Comparison of ENCODE assay signal across 15 cellular contexts in the genomic region with DNA sequence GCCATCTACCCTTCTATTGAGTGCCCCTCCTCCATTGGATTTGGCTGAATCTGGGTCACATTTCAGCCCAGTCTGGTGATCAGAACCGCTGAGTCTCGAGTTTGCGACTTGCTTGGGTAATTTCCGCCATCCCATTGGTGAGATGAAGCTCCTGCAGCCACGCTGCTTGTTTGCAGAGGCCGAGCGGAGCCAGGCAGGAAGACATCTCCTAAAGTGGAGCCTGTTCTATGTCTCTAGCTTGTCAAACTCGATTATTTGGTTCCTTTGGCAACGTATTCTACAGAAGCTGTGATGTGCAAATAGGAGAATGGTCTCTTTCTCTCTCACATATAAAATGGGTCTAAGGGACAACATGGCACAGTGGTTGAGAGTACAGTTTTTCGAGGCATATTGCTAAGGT.
"Had no signal": no experiment of that assay in that cellular context is flagged by ENCODE, and none has a peak within 500 bp of the region (broad histone marks: within the 10 kb centered on the region; RNA-seq: fewer than 3 reads in every experiment).

No MANE protein-coding gene starts in this region.

- DNase-seq: activated CD4-positive, alpha-beta T cell treated with anti-CD3 and anti-CD28 coated beads, Interleukin-2, amount 50 U/mL, for 4 hours; activated effector memory CD4-positive, alpha-beta T cell treated with anti-CD3 and anti-CD28 coated beads, Interleukin-2, amount 50 U/mL, for 16 hours; activated naive CD4-positive, alpha-beta T cell treated with anti-CD3 and anti-CD28 coated beads, Interleukin-2, amount 50 U/mL, for 16 hours; activated T-cell treated with anti-CD3 and anti-CD28 coated beads, Interleukin-2, amount 50 U/mL, for 72 hours; aorta; brain microvascular endothelial cell; central memory CD4-positive, alpha-beta T cell; dorsolateral prefrontal cortex; left cardiac atrium; lower lobe of right lung; natural killer cell; stimulated activated CD4-positive, alpha-beta T cell treated with anti-CD3 and anti-CD28 coated beads, Interleukin-2, amount 100 ng/mL, for 24 hours; stimulated activated naive CD4-positive, alpha-beta T cell treated with Interleukin-2 at 50 U/mL for 16 hours; thyroid gland had no signal

- H3K27me3 ChIP-seq: brain microvascular endothelial cell, dorsolateral prefrontal cortex, thyroid gland had no signal

- H3K36me3 ChIP-seq: brain microvascular endothelial cell, lower lobe of right lung, thyroid gland had no signal

- H3K9me3 ChIP-seq: lower lobe of right lung, thyroid gland had no signal

- H3K4me1 ChIP-seq: lower lobe of right lung, thyroid gland had no signal

- H3K4me3 ChIP-seq: lower lobe of right lung, thyroid gland had no signal

- H3K27ac ChIP-seq: brain microvascular endothelial cell, epithelial cell of prostate, lower lobe of right lung, thyroid gland had no signal
